8 cellular contexts compared by ENCODE assay signal in genomic region chr9:128276574-128277270, GRCh38. TPM values are rescaled to one million over a fixed set of nuclear protein-coding genes. Genes with fewer than 3 reads are reported as not detected.
DNase-seq lines count a peak whose midpoint lies in the region; ATAC-seq, FAIRE-seq and TF ChIP-seq lines count a peak whose summit lies in the region.

No MANE protein-coding gene starts in this region.

- peaks cover 0 to 8% of the 10 kb centered on the region in 2 experiments; a peak in 1 of 4 replicates for H3K79me2 ChIP-seq in H1 (ENCODE audit: control insufficient read depth in 1 of 2, insufficient read depth in 2 of 2, low read length in 2 of 2)

- peak; percentile 18 for ATAC-seq in mucosa of descending colon
- no peak for ATAC-seq in HG02885 (IDR thresholded peaks at IDR 0.05; ENCODE audit: poor library complexity, unreplicated experiment)

- H4K8ac ChIP-seq in H1 (ENCODE audit: extremely low read depth, insufficient read depth, low read length) = peak overlapping the region; percentile 75; the same call in 1 of the 2 replicates

- peak overlapping the region; percentile 68 for H2BK12ac ChIP-seq in H1 (ENCODE audit: low read depth, low read length)

- no peak for TF ChIP-seq POLR2A in H1 (IDR thresholded peaks at IDR 0.05; ENCODE audit: control extremely low read depth in 1 of 2, low read depth in 2 of 2, low read length in 2 of 2)

- DNase-seq in stimulated activated CD4-positive, alpha-beta T cell treated with anti-CD3 and anti-CD28 coated beads, Interleukin-15, amount 100 ng/mL, for 24 hours = peak; percentile 25
- DNase-seq in stimulated activated CD4-positive, alpha-beta T cell treated with anti-CD3 and anti-CD28 coated beads, Interleukin-4, amount 100 ng/mL, for 4 hours = no peak
- peak; percentile 78 for DNase-seq in RWPE1 (ENCODE audit: low spot score)
- no peak for DNase-seq in H1 (ENCODE audit: low read depth in 1 of 2, low spot score in 2 of 2)
- peak in 1 of 3 donors; percentile 31 for DNase-seq in mucosa of descending colon
- DNase-seq in GM19238 (ENCODE audit: insufficient read length, low spot score) = no peak
- no peak for DNase-seq in GM13977 (ENCODE audit: low spot score)

- H3K4ac ChIP-seq in H1 (replicated peaks; ENCODE audit: insufficient read length, low read depth, low read length) = peak overlapping the region; percentile 47

- H2BK20ac ChIP-seq in H1 (ENCODE audit: low read length) = no peak overlapping the region

- no peak overlapping the region for H2BK15ac ChIP-seq in H1 (ENCODE audit: low read length)

- no peak overlapping the region for H2BK120ac ChIP-seq in H1 (replicated peaks; ENCODE audit: low read depth, low read length)

- H3K23me2 ChIP-seq in H1 (ENCODE audit: low read depth, low read length) = peaks cover 11% of the 10 kb centered on the region

- in situ Hi-C loops in GM13977 (cut with MboI; ENCODE audit: low pct_unique_long_range_greater_than_20kb, low sequenced_read_pairs, unreplicated experiment) = no loop called here

- FAIRE-seq in H1 (lab: Jason Lieb, UNC) = no peak

- H2BK5ac ChIP-seq in H1 (ENCODE audit: low read depth, low read length) = peak overlapping the region; percentile 75

- H3K36me3 ChIP-seq in H1 (ENCODE audit: control insufficient read depth in 2 of 4, insufficient read depth in 4 of 4, low read length in 3 of 4) (peaks cover 0 to 13% (median 3%) of the 10 kb centered on the region in 4 experiments; a peak in 4 of 8 replicates), mucosa of descending colon (ENCODE audit: low read depth) (peaks cover 7% of the 10 kb centered on the region)

- no peak for TF ChIP-seq EP300 in H1 (IDR thresholded peaks at IDR 0.05; ENCODE audit: borderline replicate concordance in 1 of 2, low read depth in 2 of 2, low read length in 2 of 2)

- peak overlapping the region; percentile 63 for H3K56ac ChIP-seq in H1 (replicated peaks; ENCODE audit: insufficient read length, low read depth, low read length)

- H3K27ac ChIP-seq in RWPE1 (peak overlapping the region; percentile 81), H1 (ENCODE audit: low read depth, low read length) (peak overlapping the region; percentile 37; the same call in 1 of the 2 replicates)

- H2AFZ ChIP-seq in H1 (ENCODE audit: low read length) = peak overlapping the region; percentile 80

- H3K4me3 ChIP-seq in H1 (ENCODE audit: extremely low read depth in 1 of 4, insufficient read depth in 2 of 4, low read depth in 3 of 4, low read length in 4 of 4) (peak overlapping the region; percentile 77 to 92 (median 87)), mucosa of descending colon (peak overlapping the region; percentile 58)

- H3K18ac ChIP-seq in H1 (ENCODE audit: extremely low read depth, low read length) = peak overlapping the region; percentile 38; the same call in 1 of the 2 replicates

- H3K4me2 ChIP-seq in H1 (ENCODE audit: insufficient read depth in 1 of 2, low read depth in 2 of 2, low read length in 2 of 2) = peak overlapping the region; percentile 90 to 94

- POLR2A ChIA-PET in RWPE1 (lab: Yijun Ruan, JAX; ENCODE audit: low non-redundant PET) (interaction anchor here (0.6 to 1.0 kb wide), 5 partner anchors 16 to 592 kb away, joined by 3 to 4 read pairs (median 3); partner anchors contain the start of gene CERCAM), H1 (lab: Charles Lee; ENCODE audit: partially characterized antibody) (interaction anchor here (0.8 to 1.9 kb wide), 11 partner anchors 9 to 143 kb away, joined by 3 to 9 read pairs (median 4); partner anchors contain the start of genes BBLN, CERCAM and URM1)

- TF ChIP-seq CTCF in RWPE1 (conservative IDR thresholded peaks at IDR 0.05; ENCODE audit: low read depth) = no peak
- TF ChIP-seq CTCF in H1 (IDR thresholded peaks at IDR 0.05; ENCODE audit: control extremely low read depth in 1 of 3, insufficient read depth in 1 of 3, low read depth in 1 of 3, low read length in 3 of 3) = no peak
- TF ChIP-seq CTCF in mucosa of descending colon (IDR thresholded peaks at IDR 0.05) = no peak
- TF ChIP-seq CTCF in GM13977 (IDR thresholded peaks at IDR 0.05; ENCODE audit: extremely low read depth, insufficient read depth, missing control alignments) = no peak

- intact Hi-C loops in mucosa of descending colon (cut with DNase I, micrococcal nuclease) = no loop called here

- no peak overlapping the region for H2AK5ac ChIP-seq in H1 (ENCODE audit: low read depth, low read length)

- no peak for TF ChIP-seq RAD21 in H1 (IDR thresholded peaks at IDR 0.05 in 1 of 2, conservative IDR thresholded peaks at IDR 0.05 in 1 of 2; ENCODE audit: low read depth in 2 of 2, low read length in 2 of 2)

- no peaks in the 10 kb centered on the region for H3K9me3 ChIP-seq in H1 (ENCODE audit: insufficient read depth in 2 of 2, low read depth in 1 of 2, low read length in 1 of 2)
- no peaks in the 10 kb centered on the region for H3K9me3 ChIP-seq in mucosa of descending colon

- peaks cover 0 to 2% of the 10 kb centered on the region in 2 experiments for H4K20me1 ChIP-seq in H1 (replicated peaks in 1 of 2; ENCODE audit: control insufficient read depth in 1 of 2, insufficient read depth in 2 of 2, low read length in 2 of 2)

- H3K79me1 ChIP-seq in H1 (ENCODE audit: low read depth, low read length) = no peaks in the 10 kb centered on the region

- H3K9ac ChIP-seq in H1 (replicated peaks in 1 of 4; ENCODE audit: extremely low read depth in 1 of 4, low read depth in 3 of 4, low read length in 3 of 4) = peak overlapping the region in 3 of 4 experiments; percentile 69 to 75 (median 74); a peak in 6 of 7 replicates

- H3K27me3 ChIP-seq in H1 (replicated peaks in 1 of 4; ENCODE audit: control insufficient read depth in 3 of 4, extremely low read depth in 1 of 4, insufficient read depth in 3 of 4, low read length in 3 of 4) = no peaks in the 10 kb centered on the region

- no peak overlapping the region for H3K23ac ChIP-seq in H1 (ENCODE audit: insufficient read length)

- H3K14ac ChIP-seq in H1 (ENCODE audit: insufficient read length) = no peak overlapping the region

- H4K5ac ChIP-seq in H1 (ENCODE audit: insufficient read length, low read depth, low read length) = peak overlapping the region; percentile 3

- H4K91ac ChIP-seq in H1 (replicated peaks; ENCODE audit: insufficient read length, low read length) = peak overlapping the region; percentile 49

- 10% methylated on average over 23 of the region's 23 CpGs; no CpG with 5 or more reads in 1 of the 2 experiments for WGBS in H1 (ENCODE audit: extremely low coverage in 1 of 2, insufficient coverage in 1 of 2, insufficient read length in 1 of 2, insufficient replicate concordance in 2 of 2, low coverage in 1 of 2, low lambda C conversion rate in 2 of 2, missing lambda C conversion rate in 1 of 2), 2 experiments

- CTCF ChIA-PET in RWPE1 (lab: Yijun Ruan, JAX) (interaction anchor here (0.5 to 1.5 kb wide), 3 partner anchors 57 to 1559 kb away, joined by 3 to 5 read pairs (median 3); no protein-coding TSS in a partner anchor), H1 (lab: Charles Lee; ENCODE audit: partially characterized antibody) (interaction anchor here (0.7 to 2.0 kb wide), 2 partner anchors 19 to 21 kb away, joined by 3 to 7 read pairs; no protein-coding TSS in a partner anchor)

- peaks cover 0 to 4% (median 3%) of the 10 kb centered on the region in 4 experiments; a peak in 5 of 7 replicates for H3K4me1 ChIP-seq in H1 (replicated peaks in 1 of 4; ENCODE audit: control insufficient read depth in 3 of 4, insufficient read depth in 4 of 4, low read length in 3 of 4)
- H3K4me1 ChIP-seq in mucosa of descending colon (ENCODE audit: low read depth) = peaks cover 19% of the 10 kb centered on the region

RNA-seq across cellular contexts. Expression of gene SWI5, which starts 0.6 kb away (rescaled TPM):
- 25.5 and 29.0 TPM in 2 replicates for total RNA-seq in H1 (2021; fragmentation: NEBNext Ultra II Directional; extraction: Animal tissue kit (Norgen Biotek cat#: 25700))
- 54.6 and 59.5 TPM in 2 replicates for polyA plus RNA-seq in H1 (2011; rRNA removed)
- polyA plus RNA-seq in H1 (2011; cell fraction: cytosol; rRNA removed) = 63.6 TPM
- polyA plus RNA-seq in H1 (2011; cell fraction: nucleus; rRNA removed) = 34.7 TPM
- 34.0 to 43.9 TPM (median 40.7 TPM) in 4 replicates for polyA plus RNA-seq in H1 (2012, experiment 1 of 2)
- polyA plus RNA-seq in H1 (2012, experiment 2 of 2) = 21.8 TPM
- 29.0 TPM for polyA plus RNA-seq in H1 (2013, experiment 1 of 2)
- polyA plus RNA-seq in H1 (2013, experiment 2 of 2) = 30.0 TPM
- 27.7 and 27.8 TPM in 2 replicates for polyA minus RNA-seq in H1 (2011; rRNA and poly(A)+ RNA removed)
- polyA minus RNA-seq in H1 (2011; cell fraction: cytosol; rRNA and poly(A)+ RNA removed) = 5.5 TPM
- 11.5 TPM for polyA minus RNA-seq in H1 (2011; cell fraction: nucleus; rRNA and poly(A)+ RNA removed)
- 10 to 100 TPM; 10.6 to 13.8 (median 11.5) TPM for total RNA-seq in mucosa of descending colon

RNA-seq across cellular contexts. Expression of gene GOLGA2, which starts 0.9 kb away (rescaled TPM):
- 43.6 and 50.1 TPM in 2 replicates for total RNA-seq in H1 (2021; fragmentation: NEBNext Ultra II Directional; extraction: Animal tissue kit (Norgen Biotek cat#: 25700))
- polyA plus RNA-seq in H1 (2011; rRNA removed) = 13.1 and 15.9 TPM in 2 replicates
- polyA plus RNA-seq in H1 (2011; cell fraction: cytosol; rRNA removed) = 22.9 TPM
- polyA plus RNA-seq in H1 (2011; cell fraction: nucleus; rRNA removed) = 30.3 TPM
- 30.5 to 43.8 TPM (median 37.6 TPM) in 4 replicates for polyA plus RNA-seq in H1 (2012, experiment 1 of 2)
- 16.1 TPM for polyA plus RNA-seq in H1 (2012, experiment 2 of 2)
- 29.7 TPM for polyA plus RNA-seq in H1 (2013, experiment 1 of 2)
- polyA plus RNA-seq in H1 (2013, experiment 2 of 2) = 31.5 TPM
- 14.7 and 17.2 TPM in 2 replicates for polyA minus RNA-seq in H1 (2011; rRNA and poly(A)+ RNA removed)
- polyA minus RNA-seq in H1 (2011; cell fraction: cytosol; rRNA and poly(A)+ RNA removed) = 13.5 TPM
- polyA minus RNA-seq in H1 (2011; cell fraction: nucleus; rRNA and poly(A)+ RNA removed) = 22.6 TPM
- 100 to 1,000 TPM in 1 of 3 donors, 10 to 100 TPM in 2; 90.3 to 118 (median 96.5) TPM for total RNA-seq in mucosa of descending colon

RNA-seq across cellular contexts. Expression of gene TRUB2, which starts 45.5 kb away (rescaled TPM):
- 37.8 and 39.7 TPM in 2 replicates for total RNA-seq in H1 (2021; fragmentation: NEBNext Ultra II Directional; extraction: Animal tissue kit (Norgen Biotek cat#: 25700))
- 16.4 and 20.7 TPM in 2 replicates for polyA plus RNA-seq in H1 (2011; rRNA removed)
- 27.1 TPM for polyA plus RNA-seq in H1 (2011; cell fraction: cytosol; rRNA removed)
- 31.6 TPM for polyA plus RNA-seq in H1 (2011; cell fraction: nucleus; rRNA removed)
- 33.1 to 44.0 TPM (median 36.8 TPM) in 4 replicates for polyA plus RNA-seq in H1 (2012, experiment 1 of 2)
- polyA plus RNA-seq in H1 (2012, experiment 2 of 2) = 22.7 TPM
- polyA plus RNA-seq in H1 (2013, experiment 1 of 2) = 20.7 TPM
- polyA plus RNA-seq in H1 (2013, experiment 2 of 2) = 19.6 TPM
- polyA minus RNA-seq in H1 (2011; rRNA and poly(A)+ RNA removed) = 30.9 and 41.4 TPM in 2 replicates
- 23.9 TPM for polyA minus RNA-seq in H1 (2011; cell fraction: cytosol; rRNA and poly(A)+ RNA removed)
- polyA minus RNA-seq in H1 (2011; cell fraction: nucleus; rRNA and poly(A)+ RNA removed) = 17.7 TPM
- total RNA-seq in mucosa of descending colon = 10 to 100 TPM; 18.8 to 27.5 (median 24.3) TPM

RNA-seq across cellular contexts. Expression of gene COQ4, which starts 45.9 kb away (rescaled TPM):
- 30.2 and 32.3 TPM in 2 replicates for total RNA-seq in H1 (2021; fragmentation: NEBNext Ultra II Directional; extraction: Animal tissue kit (Norgen Biotek cat#: 25700))
- 58.8 and 79.2 TPM in 2 replicates for polyA plus RNA-seq in H1 (2011; rRNA removed)
- polyA plus RNA-seq in H1 (2011; cell fraction: cytosol; rRNA removed) = 52.1 TPM
- polyA plus RNA-seq in H1 (2011; cell fraction: nucleus; rRNA removed) = 91.6 TPM
- 40.2 to 50.5 TPM (median 46.5 TPM) in 4 replicates for polyA plus RNA-seq in H1 (2012, experiment 1 of 2)
- polyA plus RNA-seq in H1 (2012, experiment 2 of 2) = 46.0 TPM
- polyA plus RNA-seq in H1 (2013, experiment 1 of 2) = 33.5 TPM
- polyA plus RNA-seq in H1 (2013, experiment 2 of 2) = 30.6 TPM
- 34.2 and 34.5 TPM in 2 replicates for polyA minus RNA-seq in H1 (2011; rRNA and poly(A)+ RNA removed)
- 26.7 TPM for polyA minus RNA-seq in H1 (2011; cell fraction: cytosol; rRNA and poly(A)+ RNA removed)
- polyA minus RNA-seq in H1 (2011; cell fraction: nucleus; rRNA and poly(A)+ RNA removed) = 41.4 TPM
- total RNA-seq in mucosa of descending colon = 10 to 100 TPM; 43.2 to 63.9 (median 59.1) TPM

Comparison
In these comparisons a context has a peak if more than half of its experiments do, and no peak if none do; other contexts are left out.
1. DNase-seq: peak in stimulated activated CD4-positive, alpha-beta T cell treated with anti-CD3 and anti-CD28 coated beads, Interleukin-15, amount 100 ng/mL, for 24 hours (single experiment) and RWPE1 (single experiment); none in stimulated activated CD4-positive, alpha-beta T cell treated with anti-CD3 and anti-CD28 coated beads, Interleukin-4, amount 100 ng/mL, for 4 hours (0 of 2), H1 (0 of 2), GM19238 (single experiment) and GM13977 (single experiment).